In genomic region chr9:121499427-121500164, GRCh38 we compare ENCODE assay signal across 8 cellular contexts. TPM values are rescaled to one million over a fixed set of nuclear protein-coding genes. Genes with fewer than 3 reads are reported as not detected.
DNase-seq lines count a peak whose midpoint lies in the region; ATAC-seq and TF ChIP-seq lines count a peak whose summit lies in the region.

TSS of gene GGTA1 (minus strand) at chr9:121499844. CDS start at chr9:121467922, 31,922 bp downstream.

- peak within 1 kb of the TSS; percentile 68 to 91 for H3K4me3 Mint-ChIP-seq in H9

- no CpG with 5 or more reads among the region's 72 CpGs for WGBS in H9 (ENCODE audit: extremely low coverage, insufficient read length, low lambda C conversion rate)
- WGBS in ectodermal cell, 2 experiments = 0 to 1% methylated on average over 72 of the region's 72 CpGs
- WGBS in right lobe of liver (ENCODE audit: insufficient coverage, low coverage, low lambda C conversion rate, missing lambda C conversion rate) = 6% methylated on average over 13 of the region's 72 CpGs

- H3K9me3 Mint-ChIP-seq in H9 = peaks cover 0 to 12% of the 10 kb centered on the region in 2 experiments; a peak in 4 of 5 replicates

- H3K9ac ChIP-seq in BLaER1 (peak within 1 kb of the TSS; percentile 60; the same call in 1 of the 2 replicates), H9 (ENCODE audit: extremely low read depth, insufficient read length, low read length) (no peak within 1 kb of the TSS), subcutaneous abdominal adipose tissue (ENCODE audit: low read length in 5 of 5) (peak within 1 kb of the TSS; percentile 5 to 79 (median 69))

- H3K79me1 ChIP-seq in H9 (ENCODE audit: insufficient read depth, low read depth, low read length, poor library complexity, severe bottlenecking) = no peaks in the 10 kb centered on the region

- ATAC-seq in right lobe of liver (peak; percentile 70 to 86 (median 81)), GM18907 (IDR thresholded peaks at IDR 0.05; ENCODE audit: unreplicated experiment) (no peak)

- DNase-seq in H9 = peak; percentile 59
- peak; percentile 74 to 83 for DNase-seq in SJCRH30
- DNase-seq in right lobe of liver = peak; percentile 61 to 71 (median 71)
- no peak for DNase-seq in GM19240 (ENCODE audit: insufficient read length, low spot score)

- H4K5ac ChIP-seq in H9 (ENCODE audit: insufficient read length, low read depth, low read length) = no peak within 1 kb of the TSS

- no peak for TF ChIP-seq CTCF in H9 (conservative IDR thresholded peaks at IDR 0.05)
- no peak for TF ChIP-seq CTCF in right lobe of liver (IDR thresholded peaks at IDR 0.05)

- no peak within 1 kb of the TSS for H3T11ph ChIP-seq in H9 (ENCODE audit: low read length)

- H2AFZ ChIP-seq in H9 (ENCODE audit: low read length) = peak within 1 kb of the TSS; percentile 84

- H3K4ac ChIP-seq in H9 (ENCODE audit: low read depth, low read length) = no peak within 1 kb of the TSS

- no peak within 1 kb of the TSS for H2BK12ac ChIP-seq in H9 (ENCODE audit: insufficient read length, low read depth, low read length)

- H3K27me3 ChIP-seq in BLaER1 (peaks cover 57% of the 10 kb centered on the region), H9 (ENCODE audit: insufficient read depth, low read length) (peaks cover 24% of the 10 kb centered on the region), SJCRH30 (peaks cover 9% of the 10 kb centered on the region; the same call in 1 of the 2 replicates), ectodermal cell (ENCODE audit: control insufficient read depth, insufficient read depth, low read length, poor library complexity, severe bottlenecking) (peaks cover 45% of the 10 kb centered on the region), right lobe of liver (peaks cover 0 to 5% of the 10 kb centered on the region in 2 donors), subcutaneous abdominal adipose tissue (ENCODE audit: control insufficient read depth in 5 of 5, insufficient read depth in 4 of 5, low read length in 5 of 5) (peaks cover 0 to 2% (median 0%) of the 10 kb centered on the region in 5 donors)

- no peak within 1 kb of the TSS for H3K56ac ChIP-seq in H9 (ENCODE audit: insufficient read length, low read depth, low read length)

- no peak within 1 kb of the TSS for H2BK20ac ChIP-seq in H9 (ENCODE audit: low read depth, low read length, poor library complexity, severe bottlenecking)

- H3K27ac Mint-ChIP-seq in H9 = no peak within 1 kb of the TSS

- H4K20me1 ChIP-seq in BLaER1 (peaks cover 28% of the 10 kb centered on the region), H9 (ENCODE audit: control insufficient read depth, insufficient read depth, insufficient read length) (no peaks in the 10 kb centered on the region)

- TF ChIP-seq POLR2A in right lobe of liver (IDR thresholded peaks at IDR 0.05) = peak; percentile 30

- peaks cover 96% of the 10 kb centered on the region for H3K27me3 Mint-ChIP-seq in H9 (ENCODE audit: low read depth)

- no peak within 1 kb of the TSS for H2AK5ac ChIP-seq in H9 (ENCODE audit: insufficient read length, low read length)

- H4K8ac ChIP-seq in H9 (replicated peaks; ENCODE audit: insufficient read length, low read depth, low read length) = no peak within 1 kb of the TSS

- peaks cover 26 to 27% of the 10 kb centered on the region in 2 experiments for H3K4me1 Mint-ChIP-seq in H9

- no peak within 1 kb of the TSS for H3K23ac ChIP-seq in H9 (ENCODE audit: insufficient read length, low read depth, low read length)

- peaks cover 20% of the 10 kb centered on the region for H3K23me2 ChIP-seq in H9 (ENCODE audit: insufficient read length, low read depth, low read length, poor library complexity, severe bottlenecking)

- H2BK5ac ChIP-seq in H9 (ENCODE audit: insufficient read length, low read length) = no peak within 1 kb of the TSS

- H3K79me2 ChIP-seq in H9 (ENCODE audit: insufficient read depth, low read length) = no peaks in the 10 kb centered on the region

- no peak within 1 kb of the TSS for H3K18ac ChIP-seq in H9 (ENCODE audit: insufficient read length, low read depth, low read length)

- intact Hi-C loops in right lobe of liver (cut with DNase I) = no loop called here

- H3K9me3 ChIP-seq in BLaER1 (peaks cover 15% of the 10 kb centered on the region), H9 (ENCODE audit: control insufficient read depth, low read depth, low read length) (no peaks in the 10 kb centered on the region), SJCRH30 (replicated peaks) (peaks cover 7% of the 10 kb centered on the region), ectodermal cell (ENCODE audit: control insufficient read depth, low read length) (peaks cover 2% of the 10 kb centered on the region), right lobe of liver (no peaks in the 10 kb centered on the region), subcutaneous abdominal adipose tissue (ENCODE audit: control insufficient read depth in 5 of 5, low read length in 5 of 5) (peaks cover 0 to 4% (median 3%) of the 10 kb centered on the region in 5 donors)

- H3K4me2 ChIP-seq in BLaER1 = peak within 1 kb of the TSS; percentile 95
- peak within 1 kb of the TSS; percentile 62 for H3K4me2 ChIP-seq in H9 (ENCODE audit: insufficient read depth, insufficient read length, low read length)

- H3K4me1 ChIP-seq in BLaER1 = peaks cover 25% of the 10 kb centered on the region
- no peaks in the 10 kb centered on the region for H3K4me1 ChIP-seq in H9 (ENCODE audit: insufficient read depth, low read length)
- peaks cover 12% of the 10 kb centered on the region for H3K4me1 ChIP-seq in SJCRH30
- peaks cover 13% of the 10 kb centered on the region for H3K4me1 ChIP-seq in ectodermal cell (ENCODE audit: control insufficient read depth, insufficient read depth, low read length)
- H3K4me1 ChIP-seq in right lobe of liver = peaks cover 0 to 21% (median 1%) of the 10 kb centered on the region in 4 donors
- H3K4me1 ChIP-seq in subcutaneous abdominal adipose tissue (ENCODE audit: control insufficient read depth in 5 of 5, insufficient read depth in 5 of 5, low read length in 5 of 5) = peaks cover 3 to 46% (median 33%) of the 10 kb centered on the region in 5 donors

- no peak within 1 kb of the TSS for H2BK120ac ChIP-seq in H9 (ENCODE audit: low read depth, low read length, poor library complexity, severe bottlenecking)

- H3K27ac ChIP-seq in BLaER1 (no peak within 1 kb of the TSS), H9 (ENCODE audit: insufficient read length, low read depth, low read length) (no peak within 1 kb of the TSS), SJCRH30 (no peak within 1 kb of the TSS), ectodermal cell (ENCODE audit: insufficient read depth, low read depth, low read length, poor library complexity, severe bottlenecking) (no peak within 1 kb of the TSS), right lobe of liver (peak within 1 kb of the TSS; percentile 10 to 79 (median 49)), subcutaneous abdominal adipose tissue (ENCODE audit: low read depth, low read length) (peak within 1 kb of the TSS; percentile 74)

- H3K4me3 ChIP-seq in BLaER1 (peak within 1 kb of the TSS; percentile 66), SJCRH30 (peak within 1 kb of the TSS; percentile 57), ectodermal cell (ENCODE audit: insufficient read depth, low read depth, low read length) (peak within 1 kb of the TSS; percentile 52), right lobe of liver (peak within 1 kb of the TSS; percentile 35 to 54 (median 48)), subcutaneous abdominal adipose tissue (ENCODE audit: low read depth in 1 of 5, low read length in 5 of 5) (peak within 1 kb of the TSS; percentile 68 to 79 (median 70))

- H2BK15ac ChIP-seq in H9 (ENCODE audit: low read depth, low read length) = no peak within 1 kb of the TSS

- no peaks in the 10 kb centered on the region for H3K36me3 ChIP-seq in BLaER1
- no peaks in the 10 kb centered on the region for H3K36me3 ChIP-seq in SJCRH30
- H3K36me3 ChIP-seq in ectodermal cell (ENCODE audit: control insufficient read depth, insufficient read depth, low read length) = no peaks in the 10 kb centered on the region
- no peaks in the 10 kb centered on the region for H3K36me3 ChIP-seq in right lobe of liver
- H3K36me3 ChIP-seq in subcutaneous abdominal adipose tissue (ENCODE audit: control insufficient read depth in 5 of 5, insufficient read depth in 5 of 5, low read length in 5 of 5) = no peaks in the 10 kb centered on the region

- no peak within 1 kb of the TSS for H4K91ac ChIP-seq in H9 (ENCODE audit: insufficient read length, low read depth, low read length)

- peaks cover 0 to 3% (median 0%) of the 10 kb centered on the region in 3 experiments; a peak in 1 of 7 replicates for H3K36me3 Mint-ChIP-seq in H9 (ENCODE audit: insufficient read depth in 1 of 3, low read depth in 3 of 3)

- H3K14ac ChIP-seq in H9 (ENCODE audit: insufficient read depth, low read length) = no peak within 1 kb of the TSS; the same call in 1 of the 2 replicates

RNA-seq across cellular contexts. Expression of gene GGTA1, which starts in this region (rescaled TPM):
- total RNA-seq in H9 (2021) (not detected in 2 replicates), right lobe of liver (1 to 10 TPM in 5 of 6 experiments, under 1 TPM in 1; 0.43 to 3.5 (median 1.5) TPM)
- total RNA-seq in SJCRH30 (2014; rRNA removed; shearing (Covaris generic)) = not detected in 2 replicates
- not detected for polyA plus RNA-seq in ectodermal cell (2013, experiment 1 of 4)
- polyA plus RNA-seq in ectodermal cell (2013, experiment 2 of 4) = 0.16 TPM
- 0.16 TPM for polyA plus RNA-seq in ectodermal cell (2013, experiment 3 of 4)
- not detected for polyA plus RNA-seq in ectodermal cell (2013, experiment 4 of 4)

Comparison
In these comparisons a context has a peak if more than half of its experiments do, and no peak if none do; other contexts are left out.
1. Peak in DNase-seq and H3K4me2 ChIP-seq in H9; RNA of the gene not detected or under 1 TPM.
2. Peak in DNase-seq and H3K4me3 ChIP-seq in SJCRH30; RNA of the gene not detected or under 1 TPM.
3. H3K27ac ChIP-seq: peak in right lobe of liver (3 of 3) and subcutaneous abdominal adipose tissue (single experiment); none in BLaER1 (single experiment), H9 (single experiment), SJCRH30 (single experiment) and ectodermal cell (single experiment).
4. Peak in every context shown above with its lines, with median percentiles within 50 percentile points of each other: H3K4me3 ChIP-seq.